ENCODE assay signal across 14 cellular contexts in genomic region chr5:153476767-153477166, GRCh38. TPM values are rescaled to one million over a fixed set of nuclear protein-coding genes. Genes with fewer than 3 reads are reported as not detected.
DNase-seq lines count a peak whose midpoint lies in the region; ATAC-seq, FAIRE-seq and TF ChIP-seq lines count a peak whose summit lies in the region.
"Had no signal": no experiment of that assay in that cellular context is flagged by ENCODE, and none has a peak within 500 bp of the region (broad histone marks: within the 10 kb centered on the region; RNA-seq: fewer than 3 reads in every experiment).

No MANE protein-coding gene starts in this region.

- H3K36me3 ChIP-seq in endodermal cell (ENCODE audit: control insufficient read depth, insufficient read depth, low read length), result no peaks in the 10 kb centered on the region
- H3K36me3 ChIP-seq in suprapubic skin, result no peaks in the 10 kb centered on the region
- H3K36me3 ChIP-seq: uterus had no signal

- no peak for TF ChIP-seq EP300 in suprapubic skin (IDR thresholded peaks at IDR 0.05)

- peaks cover 4% of the 10 kb centered on the region for H3K9me3 Mint-ChIP-seq in endodermal cell
- H3K9me3 Mint-ChIP-seq: activated CD4-positive, alpha-beta T cell treated with anti-CD3 and anti-CD28 coated beads, Interleukin-2, amount 10 ng/mL, durations not matched to agents 7 days and 5 days had no signal

- no peaks in the 10 kb centered on the region for H3K27me3 Mint-ChIP-seq in endodermal cell (ENCODE audit: insufficient read depth)
- H3K27me3 Mint-ChIP-seq: activated CD4-positive, alpha-beta T cell treated with anti-CD3 and anti-CD28 coated beads, Interleukin-2, amount 10 ng/mL, durations not matched to agents 7 days and 5 days had no signal

- WGBS in endodermal cell (ENCODE audit: insufficient coverage in 1 of 2, insufficient read length in 1 of 2), 2 experiments, result 44 to 74% methylated on average over 1 of the region's 1 CpG
- WGBS in suprapubic skin, result 24% methylated on average over 1 of the region's 1 CpG

- no peaks in the 10 kb centered on the region for H3K27me3 ChIP-seq in endodermal cell (ENCODE audit: control insufficient read depth, insufficient read depth, low read length, poor library complexity, severe bottlenecking)
- H3K27me3 ChIP-seq in suprapubic skin, result no peaks in the 10 kb centered on the region
- H3K27me3 ChIP-seq: uterus had no signal

- H3K27ac ChIP-seq in endodermal cell (ENCODE audit: low read depth, low read length), result no peak overlapping the region
- no peak overlapping the region for H3K27ac ChIP-seq in suprapubic skin
- H3K27ac ChIP-seq: uterus had no signal

- TF ChIP-seq POLR2A in suprapubic skin (IDR thresholded peaks at IDR 0.05), result no peak

- H3K9me3 ChIP-seq in endodermal cell (ENCODE audit: control insufficient read depth, low read length) (no peaks in the 10 kb centered on the region), suprapubic skin (no peaks in the 10 kb centered on the region)
- H3K9me3 ChIP-seq: uterus had no signal

- H3K9ac ChIP-seq in endodermal cell (ENCODE audit: extremely low read depth, low read length, poor library complexity, severe bottlenecking), result no peak overlapping the region

- peak; percentile 68 for DNase-seq in EH (ENCODE audit: low read depth)
- peak; percentile 69 for DNase-seq in NCI-H226
- DNase-seq in endodermal cell, result peak; percentile 46
- DNase-seq in lung microvascular endothelial cell (ENCODE audit: low read depth in 2 of 2), result peak; percentile 3 to 83
- DNase-seq in suprapubic skin (ENCODE audit: low spot score in 2 of 2), result no peak
- DNase-seq in D721Med (ENCODE audit: insufficient read length, low spot score), result no peak
- no peak for DNase-seq in activated CD4-positive, CD25-positive, alpha-beta regulatory T cell (lab: John Stamatoyannopoulos, UW)
- DNase-seq: activated CD4-positive, alpha-beta T cell treated with anti-CD3 and anti-CD28 coated beads, Interleukin-2, amount 10 ng/mL, durations not matched to agents 7 days and 5 days; activated naive CD4-positive, alpha-beta T cell; NCI-H1105 treated with DMSO at 0.1 percent for 48 hours; NCI-H748 treated with DMSO at 0.1 percent for 48 hours; small intestine; uterus had no signal

- peak; percentile 43 for TF ChIP-seq CTCF in endodermal cell (conservative IDR thresholded peaks at IDR 0.05)
- no peak for TF ChIP-seq CTCF in suprapubic skin (IDR thresholded peaks at IDR 0.05)
- no peak for TF ChIP-seq CTCF in D721Med (IDR thresholded peaks at IDR 0.05; ENCODE audit: insufficient read depth, missing control alignments)

- no peak overlapping the region for H3K4me3 ChIP-seq in endodermal cell (ENCODE audit: low read length)
- no peak overlapping the region for H3K4me3 ChIP-seq in suprapubic skin
- H3K4me3 ChIP-seq: uterus had no signal

- H3K27ac Mint-ChIP-seq in endodermal cell, result no peak overlapping the region
- H3K27ac Mint-ChIP-seq: activated CD4-positive, alpha-beta T cell treated with anti-CD3 and anti-CD28 coated beads, Interleukin-2, amount 10 ng/mL, durations not matched to agents 7 days and 5 days had no signal

- FAIRE-seq in D721Med (lab: Jason Lieb, UNC), result no peak
- FAIRE-seq: small intestine had no signal

- H3K4me3 Mint-ChIP-seq in endodermal cell, result no peak overlapping the region
- H3K4me3 Mint-ChIP-seq: activated CD4-positive, alpha-beta T cell treated with anti-CD3 and anti-CD28 coated beads, Interleukin-2, amount 10 ng/mL, durations not matched to agents 7 days and 5 days had no signal

- peaks cover 2% of the 10 kb centered on the region for H3K4me1 Mint-ChIP-seq in endodermal cell
- H3K4me1 Mint-ChIP-seq: activated CD4-positive, alpha-beta T cell treated with anti-CD3 and anti-CD28 coated beads, Interleukin-2, amount 10 ng/mL, durations not matched to agents 7 days and 5 days had no signal

- H3K4me1 ChIP-seq in endodermal cell (ENCODE audit: control insufficient read depth, insufficient read depth, low read length) (no peaks in the 10 kb centered on the region), suprapubic skin (no peaks in the 10 kb centered on the region)
- H3K4me1 ChIP-seq: uterus had no signal

- no peak for ATAC-seq in GM18517 (IDR thresholded peaks at IDR 0.05; ENCODE audit: unreplicated experiment)

- H3K36me3 Mint-ChIP-seq in endodermal cell (ENCODE audit: low read depth), result no peaks in the 10 kb centered on the region

RNA-seq across cellular contexts. Expression of gene GRIA1, which starts 13.7 kb away (rescaled TPM):
- total RNA-seq in endodermal cell (1 to 10 TPM in 1 of 2 donors, not detected in 1; 1.2 TPM), lung microvascular endothelial cell (not detected in 2 replicates), suprapubic skin (under 1 TPM in 3 of 4 donors, not detected in 1; 0.21 to 0.62 (median 0.38) TPM)
- polyA plus RNA-seq in endodermal cell (2013, experiment 1 of 2), result 6.4 TPM
- polyA plus RNA-seq in endodermal cell (2013, experiment 2 of 2), result 7.5 TPM
- total RNA-seq: activated CD4-positive, alpha-beta T cell treated with anti-CD3 and anti-CD28 coated beads, Interleukin-2, amount 10 ng/mL, durations not matched to agents 7 days and 5 days had no signal

Comparison
In these comparisons a context has a peak if more than half of its experiments do, and no peak if none do; other contexts are left out.
1. DNase-seq: peak in EH (single experiment), NCI-H226 (single experiment), endodermal cell (single experiment) and lung microvascular endothelial cell (2 of 2); none in suprapubic skin (0 of 2), D721Med (single experiment) and activated CD4-positive, CD25-positive, alpha-beta regulatory T cell (0 of 4).